Comparison of ENCODE assay signal across 1 cellular context in the genomic region with DNA sequence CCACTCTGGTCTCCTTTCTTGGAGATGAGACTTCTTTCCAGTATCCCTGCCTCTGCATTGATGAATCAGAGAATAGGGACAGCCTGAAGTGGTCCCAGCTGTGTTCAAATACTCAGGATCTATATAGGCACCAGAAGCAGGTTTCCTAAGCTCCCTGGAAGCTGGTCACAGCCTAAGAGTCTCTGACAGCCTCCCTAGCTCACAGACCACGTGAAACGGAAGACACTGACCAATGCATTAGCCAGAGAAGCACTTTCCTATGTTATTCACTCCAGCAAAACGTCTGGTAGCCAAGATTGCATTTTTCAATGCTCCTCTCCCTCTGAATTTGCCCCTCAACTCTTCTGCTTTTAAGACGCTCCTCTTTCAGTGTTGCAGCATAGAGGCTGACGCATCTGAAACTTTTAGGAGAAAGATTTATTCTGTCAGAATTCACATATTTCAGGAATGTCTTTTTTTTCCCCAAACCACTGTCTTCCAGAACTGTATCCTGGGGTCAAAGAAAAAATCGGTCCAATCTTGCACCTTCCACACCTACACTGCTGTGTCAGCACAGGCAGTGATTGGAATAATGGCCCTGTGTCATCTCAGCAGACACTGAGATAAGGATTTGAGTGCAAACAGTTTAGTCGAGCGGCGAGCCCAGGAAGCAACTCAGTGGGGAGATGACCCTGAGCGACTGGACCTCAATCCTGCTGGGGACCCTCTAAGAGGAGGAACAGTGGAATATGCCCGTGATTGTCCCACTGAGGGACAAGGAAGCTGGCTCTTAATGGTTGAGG.
TF ChIP-seq lines count a peak whose summit lies in the region.

No MANE protein-coding gene starts in this region.

TF ChIP-seq in GM23338, 12 proteins besides CTCF, POLR2A, EP300 and RAD21 (continued from another document):
- TF ChIP-seq, protein P1, sequence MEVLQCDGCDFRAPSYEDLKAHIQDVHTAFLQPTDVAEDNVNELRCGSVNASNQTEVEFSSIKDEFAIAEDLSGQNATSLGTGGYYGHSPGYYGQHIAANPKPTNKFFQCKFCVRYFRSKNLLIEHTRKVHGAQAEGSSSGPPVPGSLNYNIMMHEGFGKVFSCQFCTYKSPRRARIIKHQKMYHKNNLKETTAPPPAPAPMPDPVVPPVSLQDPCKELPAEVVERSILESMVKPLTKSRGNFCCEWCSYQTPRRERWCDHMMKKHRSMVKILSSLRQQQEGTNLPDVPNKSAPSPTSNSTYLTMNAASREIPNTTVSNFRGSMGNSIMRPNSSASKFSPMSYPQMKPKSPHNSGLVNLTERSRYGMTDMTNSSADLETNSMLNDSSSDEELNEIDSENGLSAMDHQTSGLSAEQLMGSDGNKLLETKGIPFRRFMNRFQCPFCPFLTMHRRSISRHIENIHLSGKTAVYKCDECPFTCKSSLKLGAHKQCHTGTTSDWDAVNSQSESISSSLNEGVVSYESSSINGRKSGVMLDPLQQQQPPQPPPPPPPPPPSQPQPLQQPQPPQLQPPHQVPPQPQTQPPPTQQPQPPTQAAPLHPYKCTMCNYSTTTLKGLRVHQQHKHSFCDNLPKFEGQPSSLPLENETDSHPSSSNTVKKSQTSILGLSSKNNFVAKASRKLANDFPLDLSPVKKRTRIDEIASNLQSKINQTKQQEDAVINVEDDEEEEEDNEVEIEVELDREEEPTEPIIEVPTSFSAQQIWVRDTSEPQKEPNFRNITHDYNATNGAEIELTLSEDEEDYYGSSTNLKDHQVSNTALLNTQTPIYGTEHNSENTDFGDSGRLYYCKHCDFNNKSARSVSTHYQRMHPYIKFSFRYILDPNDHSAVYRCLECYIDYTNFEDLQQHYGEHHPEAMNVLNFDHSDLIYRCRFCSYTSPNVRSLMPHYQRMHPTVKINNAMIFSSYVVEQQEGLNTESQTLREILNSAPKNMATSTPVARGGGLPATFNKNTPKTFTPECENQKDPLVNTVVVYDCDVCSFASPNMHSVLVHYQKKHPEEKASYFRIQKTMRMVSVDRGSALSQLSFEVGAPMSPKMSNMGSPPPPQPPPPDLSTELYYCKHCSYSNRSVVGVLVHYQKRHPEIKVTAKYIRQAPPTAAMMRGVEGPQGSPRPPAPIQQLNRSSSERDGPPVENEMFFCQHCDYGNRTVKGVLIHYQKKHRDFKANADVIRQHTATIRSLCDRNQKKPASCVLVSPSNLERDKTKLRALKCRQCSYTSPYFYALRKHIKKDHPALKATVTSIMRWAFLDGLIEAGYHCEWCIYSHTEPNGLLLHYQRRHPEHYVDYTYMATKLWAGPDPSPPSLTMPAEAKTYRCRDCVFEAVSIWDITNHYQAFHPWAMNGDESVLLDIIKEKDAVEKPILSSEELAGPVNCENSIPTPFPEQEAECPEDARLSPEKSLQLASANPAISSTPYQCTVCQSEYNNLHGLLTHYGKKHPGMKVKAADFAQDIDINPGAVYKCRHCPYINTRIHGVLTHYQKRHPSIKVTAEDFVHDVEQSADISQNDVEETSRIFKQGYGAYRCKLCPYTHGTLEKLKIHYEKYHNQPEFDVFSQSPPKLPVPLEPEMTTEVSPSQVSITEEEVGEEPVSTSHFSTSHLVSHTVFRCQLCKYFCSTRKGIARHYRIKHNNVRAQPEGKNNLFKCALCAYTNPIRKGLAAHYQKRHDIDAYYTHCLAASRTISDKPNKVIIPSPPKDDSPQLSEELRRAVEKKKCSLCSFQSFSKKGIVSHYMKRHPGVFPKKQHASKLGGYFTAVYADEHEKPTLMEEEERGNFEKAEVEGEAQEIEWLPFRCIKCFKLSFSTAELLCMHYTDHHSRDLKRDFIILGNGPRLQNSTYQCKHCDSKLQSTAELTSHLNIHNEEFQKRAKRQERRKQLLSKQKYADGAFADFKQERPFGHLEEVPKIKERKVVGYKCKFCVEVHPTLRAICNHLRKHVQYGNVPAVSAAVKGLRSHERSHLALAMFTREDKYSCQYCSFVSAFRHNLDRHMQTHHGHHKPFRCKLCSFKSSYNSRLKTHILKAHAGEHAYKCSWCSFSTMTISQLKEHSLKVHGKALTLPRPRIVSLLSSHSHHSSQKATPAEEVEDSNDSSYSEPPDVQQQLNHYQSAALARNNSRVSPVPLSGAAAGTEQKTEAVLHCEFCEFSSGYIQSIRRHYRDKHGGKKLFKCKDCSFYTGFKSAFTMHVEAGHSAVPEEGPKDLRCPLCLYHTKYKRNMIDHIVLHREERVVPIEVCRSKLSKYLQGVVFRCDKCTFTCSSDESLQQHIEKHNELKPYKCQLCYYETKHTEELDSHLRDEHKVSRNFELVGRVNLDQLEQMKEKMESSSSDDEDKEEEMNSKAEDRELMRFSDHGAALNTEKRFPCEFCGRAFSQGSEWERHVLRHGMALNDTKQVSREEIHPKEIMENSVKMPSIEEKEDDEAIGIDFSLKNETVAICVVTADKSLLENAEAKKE (CRISPR knock-in tag; IDR thresholded peaks at IDR 0.05): no peak
- TF ChIP-seq ZNF331 (CRISPR knock-in tag; IDR thresholded peaks at IDR 0.05; ENCODE audit: low read depth) (no peak), JUNB (IDR thresholded peaks at IDR 0.05; ENCODE audit: unreplicated experiment) (no peak), STAT1 (IDR thresholded peaks at IDR 0.05; ENCODE audit: unreplicated experiment) (no peak), NANOG (IDR thresholded peaks at IDR 0.05; ENCODE audit: borderline replicate concordance) (no peak), POLR2AphosphoS5 (IDR thresholded peaks at IDR 0.05; ENCODE audit: low read depth) (no peak), ZNF114 (CRISPR knock-in tag; IDR thresholded peaks at IDR 0.05) (no peak)
- TF ChIP-seq, protein P2, sequence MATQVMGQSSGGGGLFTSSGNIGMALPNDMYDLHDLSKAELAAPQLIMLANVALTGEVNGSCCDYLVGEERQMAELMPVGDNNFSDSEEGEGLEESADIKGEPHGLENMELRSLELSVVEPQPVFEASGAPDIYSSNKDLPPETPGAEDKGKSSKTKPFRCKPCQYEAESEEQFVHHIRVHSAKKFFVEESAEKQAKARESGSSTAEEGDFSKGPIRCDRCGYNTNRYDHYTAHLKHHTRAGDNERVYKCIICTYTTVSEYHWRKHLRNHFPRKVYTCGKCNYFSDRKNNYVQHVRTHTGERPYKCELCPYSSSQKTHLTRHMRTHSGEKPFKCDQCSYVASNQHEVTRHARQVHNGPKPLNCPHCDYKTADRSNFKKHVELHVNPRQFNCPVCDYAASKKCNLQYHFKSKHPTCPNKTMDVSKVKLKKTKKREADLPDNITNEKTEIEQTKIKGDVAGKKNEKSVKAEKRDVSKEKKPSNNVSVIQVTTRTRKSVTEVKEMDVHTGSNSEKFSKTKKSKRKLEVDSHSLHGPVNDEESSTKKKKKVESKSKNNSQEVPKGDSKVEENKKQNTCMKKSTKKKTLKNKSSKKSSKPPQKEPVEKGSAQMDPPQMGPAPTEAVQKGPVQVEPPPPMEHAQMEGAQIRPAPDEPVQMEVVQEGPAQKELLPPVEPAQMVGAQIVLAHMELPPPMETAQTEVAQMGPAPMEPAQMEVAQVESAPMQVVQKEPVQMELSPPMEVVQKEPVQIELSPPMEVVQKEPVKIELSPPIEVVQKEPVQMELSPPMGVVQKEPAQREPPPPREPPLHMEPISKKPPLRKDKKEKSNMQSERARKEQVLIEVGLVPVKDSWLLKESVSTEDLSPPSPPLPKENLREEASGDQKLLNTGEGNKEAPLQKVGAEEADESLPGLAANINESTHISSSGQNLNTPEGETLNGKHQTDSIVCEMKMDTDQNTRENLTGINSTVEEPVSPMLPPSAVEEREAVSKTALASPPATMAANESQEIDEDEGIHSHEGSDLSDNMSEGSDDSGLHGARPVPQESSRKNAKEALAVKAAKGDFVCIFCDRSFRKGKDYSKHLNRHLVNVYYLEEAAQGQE (IDR thresholded peaks at IDR 0.05; ENCODE audit: unreplicated experiment): no peak
TF ChIP-seq in GM23338: peak in this region for 0.
